ENCODE assay signal across 8 cellular contexts in the genomic region with DNA sequence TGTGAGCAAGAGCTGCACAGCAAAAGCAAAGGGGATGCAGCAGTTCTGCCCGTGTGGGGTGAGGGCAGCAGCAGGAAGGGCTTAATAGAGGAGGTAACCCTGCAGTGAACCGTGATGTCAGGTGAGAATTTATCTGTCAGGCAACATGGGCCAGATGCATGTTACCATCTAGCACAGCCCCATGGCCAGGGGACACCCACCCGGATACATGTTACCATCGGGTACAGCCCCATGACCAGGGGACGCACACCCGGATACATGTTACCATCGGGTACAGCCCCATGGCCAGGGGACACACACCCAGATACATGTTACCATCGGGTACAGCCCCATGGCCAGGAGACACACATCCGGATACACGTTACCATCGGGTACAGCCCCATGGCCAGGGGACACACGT.
"Had no signal": no experiment of that assay in that cellular context is flagged by ENCODE, and none has a peak within 500 bp of the region (broad histone marks: within the 10 kb centered on the region; RNA-seq: fewer than 3 reads in every experiment).

No MANE protein-coding gene starts in this region.

- H3K9ac ChIP-seq: GM23248 had no signal

- H3K4me1 ChIP-seq: HAP-1 had no signal

- H2AFZ ChIP-seq: GM23248, GM23338 had no signal

- H3K27ac ChIP-seq: GM23248 had no signal

- H3K9me3 ChIP-seq: HAP-1 had no signal

- H3K4me2 ChIP-seq: GM23338 had no signal

- DNase-seq: GM23248, GOT3, H7, H9, HCEC 1CT, HFFc6 had no signal

- H3K4me3 ChIP-seq: GM23248, GM23338, HAP-1 had no signal

- H3K36me3 ChIP-seq: HAP-1 had no signal

- H3K27ac Mint-ChIP-seq: GM23338, H9, HFFc6 had no signal

- H3K4me3 Mint-ChIP-seq: GM23338, H9, HFFc6 had no signal
